In the genomic region with DNA sequence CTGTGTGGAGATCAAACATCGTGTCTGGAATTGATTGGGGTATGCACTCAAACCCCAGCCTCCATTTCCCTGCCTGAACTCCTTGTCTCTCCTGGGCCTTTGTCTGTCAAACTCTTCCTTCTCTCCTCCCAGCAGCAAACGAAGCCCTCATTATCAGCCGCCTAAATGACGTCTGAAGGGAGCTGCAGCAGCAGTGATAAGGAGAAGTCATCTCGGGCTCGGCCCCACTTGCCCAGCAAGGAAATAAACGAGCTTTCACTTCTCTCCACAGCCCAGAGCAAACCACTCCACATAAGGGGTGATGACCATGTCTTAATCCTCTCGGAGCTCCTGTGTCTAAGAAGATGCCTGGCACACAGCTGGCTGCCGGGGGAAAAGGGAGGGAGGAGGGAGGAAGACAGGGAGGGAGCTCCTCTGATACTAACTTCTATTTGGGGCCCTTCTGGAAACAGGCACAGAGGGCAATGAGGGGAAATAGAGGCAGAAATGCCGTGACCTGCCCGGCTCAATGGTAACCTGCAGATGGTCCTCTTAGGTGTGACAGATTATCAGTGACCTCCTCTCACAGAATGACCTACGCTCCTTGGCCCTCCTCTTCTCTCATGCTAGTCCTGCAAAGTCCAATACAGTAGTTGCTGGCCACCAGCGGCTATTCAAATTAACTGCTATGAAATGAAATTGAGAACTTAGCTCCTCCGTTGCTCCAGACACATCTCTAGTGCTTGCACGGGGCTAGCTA, we compare ENCODE assay signal across 12 cellular contexts.
"Had no signal": no experiment of that assay in that cellular context is flagged by ENCODE, and none has a peak within 500 bp of the region (broad histone marks: within the 10 kb centered on the region; RNA-seq: fewer than 3 reads in every experiment).

No MANE protein-coding gene starts in this region.

- H3K9me3 ChIP-seq: ascending aorta, esophagus squamous epithelium, pancreas, SK-N-SH, tibial artery had no signal

- H3K27ac ChIP-seq: ascending aorta, esophagus squamous epithelium, foreskin keratinocyte, left ventricle myocardium inferior, pancreas, tibial artery had no signal

- H3K27me3 ChIP-seq: ascending aorta, esophagus squamous epithelium, pancreas, tibial artery had no signal

- DNase-seq: activated CD4-positive, alpha-beta T cell treated with anti-CD3 and anti-CD28 coated beads, Interleukin-2, amount 50 U/mL, for 4 hours; activated CD4-positive, CD25-positive, alpha-beta regulatory T cell treated with anti-CD3 and anti-CD28 coated beads, Interleukin-2, amount 50 U/mL, for 72 hours; activated CD8-positive, alpha-beta memory T cell treated with anti-CD3 and anti-CD28 coated beads, Interleukin-2, amount 10 ng/mL, durations not matched to agents 7 days and 5 days; activated T-cell treated with anti-CD3 and anti-CD28 coated beads, Interleukin-2, amount 50 U/mL, for 4 hours; esophagus squamous epithelium; foreskin keratinocyte; left ventricle myocardium inferior; pancreas; retina; SK-N-SH; tibial artery had no signal

- ATAC-seq: activated CD8-positive, alpha-beta memory T cell treated with anti-CD3 and anti-CD28 coated beads, Interleukin-2, amount 10 ng/mL, durations not matched to agents 7 days and 5 days; activated T-cell treated with anti-CD3 and anti-CD28 coated beads, Interleukin-2, amount 50 U/mL, for 4 hours; foreskin keratinocyte; pancreas had no signal

- H3K4me3 ChIP-seq: ascending aorta, esophagus squamous epithelium, left ventricle myocardium inferior, pancreas, tibial artery had no signal

- H3K4me1 ChIP-seq: ascending aorta, esophagus squamous epithelium, foreskin keratinocyte, left ventricle myocardium inferior, pancreas, tibial artery had no signal

- H3K36me3 ChIP-seq: ascending aorta, esophagus squamous epithelium, left ventricle myocardium inferior, pancreas, tibial artery had no signal
